Comparison of ENCODE assay signal across 20 cellular contexts in the genomic region with DNA sequence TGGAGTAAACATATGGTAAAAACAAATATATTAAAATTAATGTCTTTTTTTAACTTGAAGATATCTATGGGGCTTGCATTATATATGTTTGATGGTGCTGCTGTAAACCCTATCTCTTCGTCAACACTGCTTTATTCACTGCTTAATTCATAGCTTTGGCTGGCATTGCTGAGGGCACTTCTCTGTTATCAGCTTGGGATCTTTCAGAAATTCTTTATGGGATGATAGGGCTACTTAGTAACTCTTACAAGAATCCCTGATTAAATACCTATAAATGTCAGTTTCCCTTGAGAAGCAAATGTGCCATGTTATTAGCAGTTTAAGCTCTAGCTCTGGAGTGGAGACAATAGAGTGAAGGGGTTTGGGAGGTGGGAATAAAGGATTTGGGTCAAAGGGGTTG.
"Had no signal": no experiment of that assay in that cellular context is flagged by ENCODE, and none has a peak within 500 bp of the region (broad histone marks: within the 10 kb centered on the region; RNA-seq: fewer than 3 reads in every experiment).

No MANE protein-coding gene starts in this region.

- ATAC-seq: activated CD4-positive, alpha-beta T cell treated with anti-CD3 and anti-CD28 coated beads for 36 hours; foreskin keratinocyte; left lobe of liver; stimulated activated naive CD8-positive, alpha-beta T cell treated with anti-CD3 and anti-CD28 coated beads, Interleukin-15, amount 100 ng/mL, for 72 hours had no signal

- H3K27me3 ChIP-seq: adrenal gland, esophagus muscularis mucosa, foreskin keratinocyte, right atrium auricular region, suprapubic skin, transverse colon, uterus had no signal

- H3K4me1 ChIP-seq: uterus had no signal

- H3K9me3 ChIP-seq: adrenal gland, esophagus muscularis mucosa, prostate gland, right atrium auricular region, suprapubic skin, transverse colon, uterus had no signal

- H3K36me3 ChIP-seq: prostate gland, uterus had no signal

- H3K27ac ChIP-seq: adrenal gland, esophagus muscularis mucosa, foreskin keratinocyte, prostate gland, right atrium auricular region, suprapubic skin, uterus had no signal

- H3K4me3 ChIP-seq: adrenal gland, esophagus muscularis mucosa, lung, prostate gland, right atrium auricular region, suprapubic skin, transverse colon, uterus had no signal

- DNase-seq: activated CD4-positive, alpha-beta T cell treated with anti-CD3 and anti-CD28 coated beads for 36 hours; activated CD4-positive, alpha-beta T cell treated with anti-CD3 and anti-CD28 coated beads, Interleukin-2, amount 50 U/mL, for 48 hours; activated gamma-delta T cell; adrenal gland; effector CD4-positive, alpha-beta T cell; foreskin keratinocyte; glutamatergic neuron; hypothalamus; small intestine; stimulated activated CD4-positive, alpha-beta T cell treated with anti-CD3 and anti-CD28 coated beads, Interleukin-15, amount 100 ng/mL, for 24 hours; stimulated activated CD4-positive, alpha-beta T cell treated with anti-CD3 and anti-CD28 coated beads, Interleukin-4, amount 100 ng/mL, for 1 hour; stimulated activated naive CD8-positive, alpha-beta T cell treated with anti-CD3 and anti-CD28 coated beads, Interleukin-15, amount 100 ng/mL, for 72 hours; transverse colon; uterus had no signal
